In genomic region chr5:53419247-53419646, GRCh38 we compare ENCODE assay signal across 15 cellular contexts.
A peak's percentile ranks its signal among the peaks of the same experiment; 100 is the strongest.
DNase-seq lines count a peak whose midpoint lies in the region; ATAC-seq and TF ChIP-seq lines count a peak whose summit lies in the region.
"Had no signal": no experiment of that assay in that cellular context is flagged by ENCODE, and none has a peak within 500 bp of the region (broad histone marks: within the 10 kb centered on the region; RNA-seq: fewer than 3 reads in every experiment).

No MANE protein-coding gene starts in this region.

- no peak for TF ChIP-seq CTCF in left ventricle myocardium inferior (IDR thresholded peaks at IDR 0.05; ENCODE audit: borderline replicate concordance)
- TF ChIP-seq CTCF in mammary epithelial cell (conservative IDR thresholded peaks at IDR 0.05 in 1 of 2, IDR thresholded peaks at IDR 0.05 in 1 of 2; ENCODE audit: extremely low read depth in 1 of 2, insufficient read depth in 1 of 2, low read depth in 1 of 2, low read length in 2 of 2), result no peak

- H3K9ac ChIP-seq in mammary epithelial cell (ENCODE audit: insufficient read depth, low read length) (peak overlapping the region; percentile 86), iPS-18a (ENCODE audit: low read length) (peak overlapping the region; percentile 61)
- H3K9ac ChIP-seq: KMS-11 had no signal

- dilution Hi-C loops in mammary epithelial cell (cut with HindIII; ENCODE audit: low sequenced_read_pairs), result no loop called here

- ATAC-seq in Right ventricle myocardium inferior, result peak; percentile 31
- ATAC-seq in activated CD4-positive, alpha-beta T cell treated with anti-CD3 and anti-CD28 coated beads for 36 hours, result no peak
- ATAC-seq in HG02970 (IDR thresholded peaks at IDR 0.05; ENCODE audit: low FRiP score, unreplicated experiment), result no peak
- ATAC-seq: left colon, natural killer cell had no signal

- in situ Hi-C loops in mammary epithelial cell (cut with MboI; ENCODE audit: low sequenced_read_pairs in 2 of 2), result loop anchor here (10.0 kb wide), 2 partner anchors 54 to 94 kb away; no protein-coding TSS in a partner anchor

- no peak overlapping the region for H3K4me3 Mint-ChIP-seq in activated CD4-positive, alpha-beta T cell treated with anti-CD3 and anti-CD28 coated beads for 36 hours
- H3K4me3 Mint-ChIP-seq: activated T-helper 1 cell treated with anti-CD3 and anti-CD28 coated beads, Interleukin-12 subunit alpha, Interleukin-12 subunit beta, Interleukin-2, Interleukin-4 antibody, amounts not matched to agents 30 ng/mL and 10 ng/mL and 1 ng/mL, durations not matched to agents 14 hours and 24 hours and 36 hours; natural killer cell had no signal

- no peak overlapping the region for H3K4me3 ChIP-seq in left ventricle myocardium inferior
- H3K4me3 ChIP-seq in mammary epithelial cell (replicated peaks in 1 of 3; ENCODE audit: insufficient read depth in 1 of 3, low read depth in 2 of 3, low read length in 3 of 3), result no peak overlapping the region
- no peak overlapping the region for H3K4me3 ChIP-seq in iPS-18a (ENCODE audit: low read length)
- H3K4me3 ChIP-seq: cardiac muscle cell, tibial nerve had no signal

- DNase-seq in Right ventricle myocardium inferior (ENCODE audit: missing footprints) (no peak), left ventricle myocardium inferior (no peak), mammary epithelial cell (peak; percentile 92), D341Med (ENCODE audit: low spot score) (no peak)
- DNase-seq in activated CD4-positive, alpha-beta T cell treated with anti-CD3 and anti-CD28 coated beads for 36 hours, result no peak
- no peak for DNase-seq in activated CD8-positive, alpha-beta memory T cell treated with anti-CD3 and anti-CD28 coated beads, Interleukin-2, amount 50 U/mL, for 4 hours
- DNase-seq: activated CD4-positive, alpha-beta T cell treated with anti-CD3 and anti-CD28 coated beads for 4 hours; left colon; natural killer cell had no signal

- H3K36me3 Mint-ChIP-seq in activated CD4-positive, alpha-beta T cell treated with anti-CD3 and anti-CD28 coated beads for 36 hours (ENCODE audit: low read depth), result no peaks in the 10 kb centered on the region
- H3K36me3 Mint-ChIP-seq: natural killer cell had no signal

- H3K9me3 Mint-ChIP-seq in activated CD4-positive, alpha-beta T cell treated with anti-CD3 and anti-CD28 coated beads for 36 hours (ENCODE audit: low read depth), result no peaks in the 10 kb centered on the region
- H3K9me3 Mint-ChIP-seq: activated T-helper 1 cell treated with anti-CD3 and anti-CD28 coated beads, Interleukin-12 subunit alpha, Interleukin-12 subunit beta, Interleukin-2, Interleukin-4 antibody, amounts not matched to agents 30 ng/mL and 10 ng/mL and 1 ng/mL, durations not matched to agents 14 hours and 24 hours and 36 hours; natural killer cell had no signal

- H4K20me1 ChIP-seq in mammary epithelial cell (ENCODE audit: insufficient read depth, low read length), result no peaks in the 10 kb centered on the region

- H3K79me2 ChIP-seq in mammary epithelial cell (ENCODE audit: insufficient read depth, low read length), result no peaks in the 10 kb centered on the region

- no peaks in the 10 kb centered on the region for H3K9me3 ChIP-seq in left ventricle myocardium inferior (replicated peaks)
- H3K9me3 ChIP-seq in mammary epithelial cell (replicated peaks; ENCODE audit: insufficient read depth, low read length), result no peaks in the 10 kb centered on the region
- H3K9me3 ChIP-seq in iPS-18a (ENCODE audit: control insufficient read depth, low read depth, low read length), result no peaks in the 10 kb centered on the region
- H3K9me3 ChIP-seq: tibial nerve had no signal

- POLR2A ChIA-PET in activated CD4-positive, alpha-beta T cell treated with anti-CD3 and anti-CD28 coated beads for 36 hours (lab: Charles Lee), result no interaction called here

- H3K27ac ChIP-seq in left ventricle myocardium inferior (replicated peaks), result no peak overlapping the region
- H3K27ac ChIP-seq in mammary epithelial cell (ENCODE audit: insufficient read depth, low read depth, low read length), result peak overlapping the region; percentile 100
- no peak overlapping the region for H3K27ac ChIP-seq in iPS-18a (ENCODE audit: low read length)
- H3K27ac ChIP-seq: cardiac muscle cell, KMS-11, tibial nerve had no signal

- 0% methylated on average over 1 of the region's 1 CpG for WGBS in mammary epithelial cell (ENCODE audit: low coverage, missing lambda C conversion rate)

- intact Hi-C loops in Right ventricle myocardium inferior (cut with DNase I) (no loop called here), left ventricle myocardium inferior (cut with micrococcal nuclease) (no loop called here), mammary epithelial cell (cut with micrococcal nuclease) (loop anchor here (1.0 kb wide), 3 partner anchors 57 to 95 kb away; no protein-coding TSS in a partner anchor)
- intact Hi-C loops in activated CD4-positive, alpha-beta T cell treated with anti-CD3 and anti-CD28 coated beads for 36 hours (cut with DNase I, micrococcal nuclease), result no loop called here

- no TSS peak for BruUV-seq in mammary epithelial cell (replicated peaks; lab: Mats Ljungman, UMichigan)

- H3K36me3 ChIP-seq in left ventricle myocardium inferior (no peaks in the 10 kb centered on the region), mammary epithelial cell (ENCODE audit: insufficient read depth, low read length) (no peaks in the 10 kb centered on the region), iPS-18a (ENCODE audit: control insufficient read depth, low read depth, low read length) (no peaks in the 10 kb centered on the region)
- H3K36me3 ChIP-seq: cardiac muscle cell, tibial nerve had no signal

- peak overlapping the region; percentile 35 for H3K4me2 ChIP-seq in mammary epithelial cell (ENCODE audit: insufficient read depth, low read depth, low read length)
- H3K4me2 ChIP-seq: KMS-11 had no signal

- no peak overlapping the region for H3K27ac Mint-ChIP-seq in activated CD4-positive, alpha-beta T cell treated with anti-CD3 and anti-CD28 coated beads for 36 hours
- H3K27ac Mint-ChIP-seq: activated T-helper 1 cell treated with anti-CD3 and anti-CD28 coated beads, Interleukin-12 subunit alpha, Interleukin-12 subunit beta, Interleukin-2, Interleukin-4 antibody, amounts not matched to agents 30 ng/mL and 10 ng/mL and 1 ng/mL, durations not matched to agents 14 hours and 24 hours and 36 hours; natural killer cell had no signal

- no peak overlapping the region for H2AFZ ChIP-seq in mammary epithelial cell (ENCODE audit: low read depth, low read length)

- H3K27me3 Mint-ChIP-seq in activated CD4-positive, alpha-beta T cell treated with anti-CD3 and anti-CD28 coated beads for 36 hours, result peaks cover 4% of the 10 kb centered on the region

- CTCF ChIA-PET in mammary epithelial cell (lab: Charles Lee; ENCODE audit: low non-redundant PET), result no interaction called here
- CTCF ChIA-PET in activated CD4-positive, alpha-beta T cell treated with anti-CD3 and anti-CD28 coated beads for 36 hours (lab: Charles Lee), result no interaction called here

- no peaks in the 10 kb centered on the region for H3K27me3 ChIP-seq in left ventricle myocardium inferior (ENCODE audit: low read depth)
- no peaks in the 10 kb centered on the region for H3K27me3 ChIP-seq in mammary epithelial cell (ENCODE audit: insufficient read depth, low read length)
- no peaks in the 10 kb centered on the region for H3K27me3 ChIP-seq in iPS-18a (ENCODE audit: control insufficient read depth, insufficient read depth, low read length)
- H3K27me3 ChIP-seq: cardiac muscle cell, tibial nerve had no signal

- H3K4me1 ChIP-seq in left ventricle myocardium inferior (no peaks in the 10 kb centered on the region), mammary epithelial cell (ENCODE audit: insufficient read depth, low read length) (peaks cover 49% of the 10 kb centered on the region), iPS-18a (ENCODE audit: control insufficient read depth, low read depth, low read length) (peaks cover 20% of the 10 kb centered on the region)
- H3K4me1 ChIP-seq: tibial nerve had no signal

- H3K4me1 Mint-ChIP-seq in activated CD4-positive, alpha-beta T cell treated with anti-CD3 and anti-CD28 coated beads for 36 hours, result no peaks in the 10 kb centered on the region
- H3K4me1 Mint-ChIP-seq: natural killer cell had no signal
